Comparison of ENCODE assay signal across 11 cellular contexts in the genomic region with DNA sequence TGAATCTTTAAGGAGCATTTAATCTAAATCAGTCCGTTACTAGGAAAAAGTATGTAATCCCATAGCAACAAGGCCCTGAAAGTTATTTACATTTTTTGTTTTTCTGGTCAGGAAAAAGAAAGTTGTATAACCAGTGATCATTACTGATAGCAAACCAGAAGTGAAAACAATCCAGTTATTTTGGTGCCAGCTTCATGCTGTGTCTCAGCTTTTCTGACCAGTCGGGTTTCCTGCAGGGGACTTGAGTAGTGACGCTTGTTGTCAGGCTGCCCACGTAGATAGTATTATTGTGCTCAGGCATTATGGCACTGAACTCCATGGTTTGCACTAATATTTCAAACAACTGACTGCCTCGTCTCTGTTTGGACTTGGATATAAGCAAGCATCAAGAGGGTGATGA. TPM values are rescaled to one million over a fixed set of nuclear protein-coding genes. Genes with fewer than 3 reads are reported as not detected.
DNase-seq lines count a peak whose midpoint lies in the region; ATAC-seq and TF ChIP-seq lines count a peak whose summit lies in the region.
"Had no signal": no experiment of that assay in that cellular context is flagged by ENCODE, and none has a peak within 500 bp of the region (broad histone marks: within the 10 kb centered on the region; RNA-seq: fewer than 3 reads in every experiment).

No MANE protein-coding gene starts in this region.

- peak; percentile 51 for DNase-seq in Ammon's horn (ENCODE audit: low spot score)
- peak; percentile 19 for DNase-seq in GM19240 (ENCODE audit: insufficient read length, low spot score)
- DNase-seq in activated naive CD8-positive, alpha-beta T cell treated with anti-CD3 and anti-CD28 coated beads for 36 hours = no peak
- DNase-seq in NCI-H1694 (lab: John Stamatoyannopoulos, UW) = no peak
- no peak for DNase-seq in tibial artery
- no peak for DNase-seq in activated T-cell treated with anti-CD3 and anti-CD28 coated beads, Interleukin-2, amount 50 U/mL, for 48 hours
- DNase-seq in GDM1 (lab: John Stamatoyannopoulos, UW) = no peak
- DNase-seq: activated CD8-positive, alpha-beta memory T cell treated with anti-CD3 and anti-CD28 coated beads for 24 hours; kidney; stimulated activated CD4-positive, alpha-beta T cell treated with anti-CD3 and anti-CD28 coated beads, Interleukin-12 subunit alpha, Interleukin-12 subunit beta, amount 100 ng/mL, for 4 hours had no signal

- no peaks in the 10 kb centered on the region for H3K27me3 Mint-ChIP-seq in activated naive CD8-positive, alpha-beta T cell treated with anti-CD3 and anti-CD28 coated beads for 36 hours

- intact Hi-C loops in tibial artery (cut with DNase I; ENCODE audit: low total_unique reads) = no loop called here

- no peaks in the 10 kb centered on the region for H3K27me3 ChIP-seq in tibial artery

- no peak overlapping the region for H3K4me3 Mint-ChIP-seq in activated naive CD8-positive, alpha-beta T cell treated with anti-CD3 and anti-CD28 coated beads for 36 hours

- peaks cover 14% of the 10 kb centered on the region for H3K4me1 Mint-ChIP-seq in activated naive CD8-positive, alpha-beta T cell treated with anti-CD3 and anti-CD28 coated beads for 36 hours

- H3K9me3 ChIP-seq in tibial artery = no peaks in the 10 kb centered on the region

- H3K4me1 ChIP-seq in tibial artery = peaks cover 0 to 23% (median 2%) of the 10 kb centered on the region in 4 donors

- H3K27ac Mint-ChIP-seq in activated naive CD8-positive, alpha-beta T cell treated with anti-CD3 and anti-CD28 coated beads for 36 hours = peak overlapping the region; percentile 55

- peak; percentile 67 for ATAC-seq in HG02885 (IDR thresholded peaks at IDR 0.05; ENCODE audit: poor library complexity, unreplicated experiment)

- no peak for TF ChIP-seq CTCF in tibial artery (IDR thresholded peaks at IDR 0.05)

- H3K36me3 Mint-ChIP-seq in activated naive CD8-positive, alpha-beta T cell treated with anti-CD3 and anti-CD28 coated beads for 36 hours = peaks cover 27% of the 10 kb centered on the region

- no peaks in the 10 kb centered on the region for H3K9me3 Mint-ChIP-seq in activated naive CD8-positive, alpha-beta T cell treated with anti-CD3 and anti-CD28 coated beads for 36 hours

- peaks cover 48 to 70% (median 58%) of the 10 kb centered on the region in 3 donors for H3K36me3 ChIP-seq in tibial artery

- peak overlapping the region in 1 of 2 donors; percentile 16 for H3K27ac ChIP-seq in tibial artery

- H3K4me3 ChIP-seq in tibial artery = no peak overlapping the region

RNA-seq across cellular contexts. Expression of a gene that starts 55.2 kb away (rescaled TPM):
- total RNA-seq in activated naive CD8-positive, alpha-beta T cell treated with anti-CD3 and anti-CD28 coated beads for 36 hours = 10 to 100 TPM; 15.7 TPM

RNA-seq across cellular contexts. Expression of a gene that starts 55.4 kb away (rescaled TPM):
- 10 to 100 TPM; 18.6 to 19.6 TPM for total RNA-seq in activated naive CD8-positive, alpha-beta T cell treated with anti-CD3 and anti-CD28 coated beads for 36 hours

Comparison
In these comparisons a context has a peak if more than half of its experiments do, and no peak if none do; other contexts are left out.
1. DNase-seq: peak in Ammon's horn (single experiment) and GM19240 (single experiment); none in activated naive CD8-positive, alpha-beta T cell treated with anti-CD3 and anti-CD28 coated beads for 36 hours (single experiment), NCI-H1694 (single experiment), tibial artery (0 of 2), activated T-cell treated with anti-CD3 and anti-CD28 coated beads, Interleukin-2, amount 50 U/mL, for 48 hours (0 of 2) and GDM1 (single experiment).